Comparison of ENCODE assay signal across 13 cellular contexts in the genomic region with DNA sequence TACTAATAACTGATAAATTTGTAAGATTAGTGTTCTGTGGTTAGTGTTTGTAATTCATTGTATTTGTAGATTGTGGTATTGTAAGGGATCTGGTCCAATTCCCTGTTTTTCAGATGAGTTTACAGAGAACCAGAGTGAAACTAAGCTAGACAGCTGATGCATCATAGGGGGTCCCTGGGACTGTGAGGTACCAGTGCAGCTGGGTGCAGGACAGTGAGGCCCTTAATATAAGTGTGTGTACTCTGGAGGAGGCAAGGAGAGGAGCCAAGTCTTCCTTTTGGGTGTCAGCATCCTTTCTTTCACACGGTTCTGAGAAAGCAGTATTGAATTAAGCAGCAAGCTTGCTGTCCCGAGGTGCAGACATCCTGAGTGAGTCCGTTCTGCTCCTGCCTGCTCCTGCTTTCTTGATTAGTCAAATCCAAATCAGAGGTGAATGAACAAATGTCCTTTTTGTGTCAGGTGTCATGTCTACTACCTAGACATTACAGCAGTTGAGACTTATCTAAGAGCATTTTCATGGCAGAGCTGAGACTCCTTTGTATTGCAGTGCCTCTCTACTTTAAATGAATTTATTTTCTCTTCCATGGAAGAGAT. TPM values are rescaled to one million over a fixed set of nuclear protein-coding genes. Genes with fewer than 3 reads are reported as not detected.
DNase-seq lines count a peak whose midpoint lies in the region; ATAC-seq, FAIRE-seq and TF ChIP-seq lines count a peak whose summit lies in the region.
"Had no signal": no experiment of that assay in that cellular context is flagged by ENCODE, and none has a peak within 500 bp of the region (broad histone marks: within the 10 kb centered on the region; RNA-seq: fewer than 3 reads in every experiment).

No MANE protein-coding gene starts in this region.

- DNase-seq in A549 (ENCODE audit: low read depth in 1 of 2, low spot score in 1 of 2) (no peak), GM23338 (ENCODE audit: low spot score) (no peak), astrocyte (ENCODE audit: low read depth) (peak; percentile 49), naive B cell (no peak), progenitor cell of endocrine pancreas (ENCODE audit: low spot score, unreplicated experiment) (no peak), NCI-H2196 (lab: John Stamatoyannopoulos, UW; ENCODE audit: unreplicated experiment) (no peak), NCI-H2227 (lab: John Stamatoyannopoulos, UW; ENCODE audit: unreplicated experiment) (no peak)
- DNase-seq in activated naive CD4-positive, alpha-beta T cell treated with Interleukin-2 at 50 U/mL for 16 hours = no peak
- DNase-seq: NCI-H510A treated with DMSO at 0.1 percent for 48 hours, SHP77 treated with DMSO at 0.1 percent for 48 hours, transverse colon had no signal

- TF ChIP-seq CTCF in A549 (IDR thresholded peaks at IDR 0.05) (no peak), GM23338 (conservative IDR thresholded peaks at IDR 0.05; ENCODE audit: low read depth in 2 of 2) (no peak), astrocyte (IDR thresholded peaks at IDR 0.05; ENCODE audit: insufficient read depth, low read depth, low read length) (no peak), progenitor cell of endocrine pancreas (IDR thresholded peaks at IDR 0.05; ENCODE audit: unreplicated experiment) (no peak)

- H3K27ac Mint-ChIP-seq in GM23338 (no peak overlapping the region), astrocyte (ENCODE audit: unreplicated experiment) (no peak overlapping the region), naive B cell (peak overlapping the region in 4 of 6 donors; percentile 4 to 74 (median 52)), progenitor cell of endocrine pancreas (no peak overlapping the region)

- peak overlapping the region; percentile 14 for H3K9ac ChIP-seq in astrocyte (ENCODE audit: low read length)

- H3K79me2 ChIP-seq in GM23338 (replicated peaks; ENCODE audit: insufficient read depth) (peaks cover 100% of the 10 kb centered on the region), astrocyte (ENCODE audit: insufficient read depth, low read length) (peaks cover 100% of the 10 kb centered on the region)

- CTCF ChIA-PET in A549 (lab: Yijun Ruan, JAX) = interaction anchor here (0.9 to 2.7 kb wide), 7 partner anchors 9 to 89 kb away, joined by 3 to 8 read pairs (median 3); no protein-coding TSS in a partner anchor

- TF ChIP-seq RAD21 in A549 (conservative IDR thresholded peaks at IDR 0.05 in 1 of 2, IDR thresholded peaks at IDR 0.05 in 1 of 2) = no peak

- H3K9me3 Mint-ChIP-seq in GM23338 (no peaks in the 10 kb centered on the region), astrocyte (ENCODE audit: unreplicated experiment) (peaks cover 3% of the 10 kb centered on the region), naive B cell (peaks cover 0 to 23% (median 10%) of the 10 kb centered on the region in 7 donors), progenitor cell of endocrine pancreas (ENCODE audit: low read depth) (peaks cover 5% of the 10 kb centered on the region)
- H3K9me3 Mint-ChIP-seq: activated naive CD4-positive, alpha-beta T cell treated with anti-CD3 and anti-CD28 coated beads, Interleukin-2, amount 50 U/mL, for 24 hours had no signal

- H3F3A ChIP-seq in GM23338 (replicated peaks; ENCODE audit: low read depth) = no peaks in the 10 kb centered on the region

- FAIRE-seq in A549 (lab: Jason Lieb, UNC) (peak; percentile 85), astrocyte (lab: Jason Lieb, UNC) (peak; percentile 65)
- FAIRE-seq: colon had no signal

- H3K9me2 ChIP-seq in GM23338 (ENCODE audit: insufficient read depth) = no peaks in the 10 kb centered on the region

- 34% methylated on average over 3 of the region's 3 CpGs for WGBS in A549 (ENCODE audit: missing lambda C conversion rate)

- H3K4me2 ChIP-seq in A549 = peak overlapping the region; percentile 54
- no peak overlapping the region for H3K4me2 ChIP-seq in GM23338
- H3K4me2 ChIP-seq in astrocyte (ENCODE audit: low read length) = peak overlapping the region; percentile 58

- ATAC-seq in A549 = peak; percentile 54 to 60; a peak in 4 of 6 replicates
- ATAC-seq in GM23338 = peak; percentile 62
- no peak for ATAC-seq in naive B cell (ENCODE audit: low read depth in 2 of 2)

- H3K36me3 ChIP-seq in GM23338 (ENCODE audit: insufficient read depth) = no peaks in the 10 kb centered on the region
- no peaks in the 10 kb centered on the region for H3K36me3 ChIP-seq in astrocyte (ENCODE audit: insufficient read depth, low read length)
- H3K36me3 ChIP-seq: transverse colon had no signal

- no peak for TF ChIP-seq EP300 in A549 (IDR thresholded peaks at IDR 0.05)

- peaks cover under 1% of the 10 kb centered on the region for H3K27me3 Mint-ChIP-seq in GM23338 (ENCODE audit: insufficient read depth, low read depth, poor library complexity)
- no peaks in the 10 kb centered on the region for H3K27me3 Mint-ChIP-seq in astrocyte (ENCODE audit: low read depth, unreplicated experiment)
- H3K27me3 Mint-ChIP-seq in naive B cell = no peaks in the 10 kb centered on the region
- H3K27me3 Mint-ChIP-seq in progenitor cell of endocrine pancreas = no peaks in the 10 kb centered on the region
- H3K27me3 Mint-ChIP-seq: activated naive CD4-positive, alpha-beta T cell treated with anti-CD3 and anti-CD28 coated beads, Interleukin-2, amount 50 U/mL, for 24 hours had no signal

- H3K4me1 Mint-ChIP-seq in GM23338 (peaks cover 57% of the 10 kb centered on the region), astrocyte (ENCODE audit: low read depth, unreplicated experiment) (peaks cover 52% of the 10 kb centered on the region), naive B cell (peaks cover 68 to 85% (median 79%) of the 10 kb centered on the region in 3 donors), progenitor cell of endocrine pancreas (ENCODE audit: low read depth) (peaks cover 49% of the 10 kb centered on the region)

- H3K27me3 ChIP-seq in GM23338 (ENCODE audit: insufficient read depth) (no peaks in the 10 kb centered on the region), astrocyte (ENCODE audit: insufficient read depth, low read length) (no peaks in the 10 kb centered on the region)
- H3K27me3 ChIP-seq: transverse colon had no signal

- POLR2A ChIA-PET in A549 (lab: Yijun Ruan, JAX) = no interaction called here

- peaks cover 30% of the 10 kb centered on the region; the same call in 1 of the 2 replicates for H4K20me1 ChIP-seq in GM23338 (replicated peaks; ENCODE audit: insufficient read depth)
- peaks cover 84% of the 10 kb centered on the region for H4K20me1 ChIP-seq in astrocyte (ENCODE audit: insufficient read depth, low read length)

- H3K9me3 ChIP-seq in A549 (peaks cover 15% of the 10 kb centered on the region), astrocyte (ENCODE audit: insufficient read depth, low read depth, low read length) (no peaks in the 10 kb centered on the region)
- H3K9me3 ChIP-seq: transverse colon had no signal

- H3K4me3 ChIP-seq in A549 (no peak overlapping the region), GM23338 (no peak overlapping the region), astrocyte (ENCODE audit: insufficient read depth, low read depth, low read length) (no peak overlapping the region)
- H3K4me3 ChIP-seq: transverse colon had no signal

- no peak for TF ChIP-seq POLR2A in A549 (IDR thresholded peaks at IDR 0.05; ENCODE audit: low read length)

- H3K36me3 Mint-ChIP-seq in GM23338 (ENCODE audit: low read depth) (peaks cover 5% of the 10 kb centered on the region; the same call in 2 of the 3 replicates), astrocyte (ENCODE audit: low read depth, unreplicated experiment) (peaks cover 1% of the 10 kb centered on the region), naive B cell (peaks cover 14 to 20% of the 10 kb centered on the region in 2 donors), progenitor cell of endocrine pancreas (ENCODE audit: insufficient read depth) (peaks cover 4% of the 10 kb centered on the region)

- H3K4me3 Mint-ChIP-seq in GM23338 (no peak overlapping the region), astrocyte (ENCODE audit: unreplicated experiment) (peak overlapping the region; percentile 51), naive B cell (peak overlapping the region in 3 of 8 donors; percentile 12 to 70 (median 33)), progenitor cell of endocrine pancreas (ENCODE audit: low read depth) (no peak overlapping the region)
- H3K4me3 Mint-ChIP-seq: activated naive CD4-positive, alpha-beta T cell treated with anti-CD3 and anti-CD28 coated beads, Interleukin-2, amount 50 U/mL, for 24 hours had no signal

- H2AFZ ChIP-seq in GM23338 (no peak overlapping the region), astrocyte (ENCODE audit: low read depth, low read length) (no peak overlapping the region)

- peak overlapping the region; percentile 22 to 74; a peak in 5 of 6 replicates for H3K27ac ChIP-seq in A549
- H3K27ac ChIP-seq in GM23338 (ENCODE audit: low read depth) = no peak overlapping the region
- H3K27ac ChIP-seq in astrocyte (ENCODE audit: low read depth, low read length) = peak overlapping the region; percentile 51
- H3K27ac ChIP-seq: transverse colon had no signal

- H3K4me1 ChIP-seq in A549 (peaks cover 81% of the 10 kb centered on the region), GM23338 (ENCODE audit: insufficient read depth) (peaks cover 17% of the 10 kb centered on the region), astrocyte (ENCODE audit: insufficient read depth, low read length) (peaks cover 41% of the 10 kb centered on the region)

TF ChIP-seq in A549, 52 proteins besides CTCF, POLR2A, EP300 and RAD21 (continues in another document):
- no peak for TF ChIP-seq HOXB5 (CRISPR knock-in tag; IDR thresholded peaks at IDR 0.05)

TF ChIP-seq in GM23338, 12 proteins besides CTCF, POLR2A, EP300 and RAD21 (continues in another document):
- TF ChIP-seq POLR2AphosphoS5 (IDR thresholded peaks at IDR 0.05; ENCODE audit: low read depth) (no peak), CREB1 (CRISPR knock-in tag; IDR thresholded peaks at IDR 0.05; ENCODE audit: low read depth) (no peak), EZH2 (IDR thresholded peaks at IDR 0.05; ENCODE audit: low read depth, unreplicated experiment) (no peak), ZNF114 (CRISPR knock-in tag; IDR thresholded peaks at IDR 0.05) (no peak)

RNA-seq across cellular contexts. Expression of gene SOCS5, which starts 21.6 kb away (rescaled TPM):
- 36.3 and 37.6 TPM in 2 replicates for polyA plus RNA-seq in A549 (2011; rRNA removed)
- 10.2 and 11.9 TPM in 2 replicates for polyA plus RNA-seq in A549 (2012; cell fraction: cytosol; rRNA removed)
- polyA plus RNA-seq in A549 (2012; cell fraction: nucleus; rRNA removed) = 6.6 and 9.4 TPM in 2 replicates
- polyA plus RNA-seq in A549 (2017; fragmentation: RNase III; extraction: RNeasy Plus Mini Kit Qiagen cat#74134 plus additional on column Dnase treatment) = 28.2 to 34.0 TPM (median 32.4 TPM) in 3 replicates
- polyA minus RNA-seq in A549 (2011; rRNA and poly(A)+ RNA removed) = 41.1 and 41.3 TPM in 2 replicates
- total RNA-seq in GM23338 (2014; rRNA removed; shearing (Covaris generic)) = 23.9 and 24.1 TPM in 2 replicates
- polyA plus RNA-seq in GM23338 (2016; fragmentation: Nextera tagmentation; extraction: Ambion mirVana) = 5.5 and 5.8 TPM in 2 replicates
- 16.5 TPM in 2 replicates for total RNA-seq in astrocyte
- 10 to 100 TPM in 4 of 6 donors, 1 to 10 TPM in 2; 7.1 to 21.7 (median 13.3) TPM for polyA plus RNA-seq in naive B cell (ENCODE audit: low read depth in 6 of 6)
- total RNA-seq in progenitor cell of endocrine pancreas = 16.6 and 17.3 TPM in 2 replicates

Comparison
In these comparisons a context has a peak if more than half of its experiments do, and no peak if none do; other contexts are left out.
1. ATAC-seq: peak in A549 (2 of 2) and GM23338 (single experiment); none in naive B cell (0 of 2).
2. H3K27ac Mint-ChIP-seq: peak in naive B cell (4 of 6); none in GM23338 (single experiment), astrocyte (single experiment) and progenitor cell of endocrine pancreas (single experiment).